Comparison of ENCODE assay signal across 11 cellular contexts in the genomic region with DNA sequence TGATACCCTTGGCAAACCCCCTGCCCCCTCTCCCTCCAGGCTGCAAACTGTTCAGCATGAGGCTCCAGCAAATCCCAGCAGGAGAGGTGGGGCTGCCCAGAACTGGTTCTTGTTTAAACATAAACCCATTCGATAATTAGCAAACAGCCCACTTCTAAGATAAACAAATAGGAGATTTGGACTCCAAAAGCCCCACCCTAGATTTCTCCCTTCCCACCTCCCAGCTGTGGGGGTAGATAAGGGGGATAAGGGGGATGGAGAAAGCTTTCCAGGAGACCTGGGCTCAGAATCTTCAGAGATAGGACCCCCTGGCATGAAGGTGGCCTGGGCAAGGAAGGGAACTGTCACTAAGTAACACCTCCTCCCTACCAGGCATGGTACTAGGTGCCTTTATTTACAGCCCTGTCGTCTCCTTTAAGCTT. TPM values are rescaled to one million over a fixed set of nuclear protein-coding genes. Genes with fewer than 3 reads are reported as not detected.
DNase-seq lines count a peak whose midpoint lies in the region; ATAC-seq and TF ChIP-seq lines count a peak whose summit lies in the region.
"Had no signal": no experiment of that assay in that cellular context is flagged by ENCODE, and none has a peak within 500 bp of the region (broad histone marks: within the 10 kb centered on the region; RNA-seq: fewer than 3 reads in every experiment).

No MANE protein-coding gene starts in this region.

- H3F3A ChIP-seq in GM23338 (replicated peaks; ENCODE audit: low read depth): 0 out of 2 replicates have a peak, but pooled peaks cover 8% of the 10 kb centered on the region

- no peaks in the 10 kb centered on the region for H3K9me3 Mint-ChIP-seq in GM23338
- H3K9me3 Mint-ChIP-seq: activated naive CD8-positive, alpha-beta T cell treated with anti-CD3 and anti-CD28 coated beads, Interleukin-2, amount 10 ng/mL, durations not matched to agents 7 days and 5 days; stimulated activated naive CD8-positive, alpha-beta T cell treated with anti-CD3 and anti-CD28 coated beads, Interleukin-15, Interleukin-2, amounts not matched to agents 100 ng/mL and 50 ng/mL, for 24 hours had no signal

- peak overlapping the region; percentile 71 for H3K4me3 Mint-ChIP-seq in GM23338
- H3K4me3 Mint-ChIP-seq: activated naive CD8-positive, alpha-beta T cell treated with anti-CD3 and anti-CD28 coated beads, Interleukin-2, amount 10 ng/mL, durations not matched to agents 7 days and 5 days had no signal

- peak overlapping the region; percentile 96 for H3K27ac ChIP-seq in GM23338 (ENCODE audit: low read depth)
- H3K27ac ChIP-seq in gastrocnemius medialis: peak overlapping the region; percentile 90 to 100 (median 98)

- H4K20me1 ChIP-seq in GM23338 (replicated peaks; ENCODE audit: insufficient read depth): no peaks in the 10 kb centered on the region

- H3K36me3 ChIP-seq in GM23338 (ENCODE audit: insufficient read depth) (no peaks in the 10 kb centered on the region), gastrocnemius medialis (no peaks in the 10 kb centered on the region)

- H3K27me3 ChIP-seq in GM23338 (ENCODE audit: insufficient read depth): peaks cover 9% of the 10 kb centered on the region; the same call in 1 of the 2 replicates
- no peaks in the 10 kb centered on the region for H3K27me3 ChIP-seq in gastrocnemius medialis

- no peaks in the 10 kb centered on the region for H3K9me3 ChIP-seq in gastrocnemius medialis

- H2AFZ ChIP-seq in GM23338: no peak overlapping the region

- peak overlapping the region; percentile 96 for H3K27ac Mint-ChIP-seq in GM23338
- H3K27ac Mint-ChIP-seq: activated naive CD8-positive, alpha-beta T cell treated with anti-CD3 and anti-CD28 coated beads, Interleukin-2, amount 10 ng/mL, durations not matched to agents 7 days and 5 days had no signal

- H3K36me3 Mint-ChIP-seq in GM23338 (ENCODE audit: low read depth): peaks cover 18% of the 10 kb centered on the region
- H3K36me3 Mint-ChIP-seq: activated naive CD8-positive, alpha-beta T cell treated with anti-CD3 and anti-CD28 coated beads, Interleukin-2, amount 10 ng/mL, durations not matched to agents 7 days and 5 days had no signal

- DNase-seq in GM23338 (ENCODE audit: low spot score): no peak
- DNase-seq in NCI-H82 (lab: John Stamatoyannopoulos, UW): peak; percentile 82
- DNase-seq in fibroblast of mammary gland (ENCODE audit: low read depth): no peak
- no peak for DNase-seq in gastrocnemius medialis
- no peak for DNase-seq in ecto neural progenitor cell (ENCODE audit: low spot score)
- DNase-seq: activated naive CD8-positive, alpha-beta T cell treated with anti-CD3 and anti-CD28 coated beads, Interleukin-2, amount 10 ng/mL, durations not matched to agents 7 days and 5 days had no signal

- peaks cover 88% of the 10 kb centered on the region for H3K79me2 ChIP-seq in GM23338 (replicated peaks; ENCODE audit: insufficient read depth)

- intact Hi-C loops in gastrocnemius medialis (cut with DNase I; ENCODE audit: low total_unique reads): loop anchor here (1.0 kb wide), 1 partner anchor 15 kb away; no protein-coding TSS in a partner anchor

- TF ChIP-seq CTCF in GM23338 (conservative IDR thresholded peaks at IDR 0.05; ENCODE audit: low read depth in 2 of 2) (no peak), fibroblast of mammary gland (conservative IDR thresholded peaks at IDR 0.05; ENCODE audit: control insufficient read depth, insufficient read depth, low read depth, low read length) (no peak), gastrocnemius medialis (IDR thresholded peaks at IDR 0.05 in 4 of 5, conservative IDR thresholded peaks at IDR 0.05 in 1 of 5) (no peak)

- H3K4me2 ChIP-seq in GM23338: peak overlapping the region; percentile 98

- H3K4me1 ChIP-seq in GM23338 (ENCODE audit: insufficient read depth) (peaks cover 82% of the 10 kb centered on the region), gastrocnemius medialis (peaks cover 66 to 83% of the 10 kb centered on the region in 2 donors)

- H3K27me3 Mint-ChIP-seq in GM23338 (ENCODE audit: insufficient read depth, low read depth, poor library complexity): peaks cover 15% of the 10 kb centered on the region

- no peak for TF ChIP-seq POLR2A in gastrocnemius medialis (IDR thresholded peaks at IDR 0.05)

- in situ Hi-C loops in gastrocnemius medialis (cut with MboI; ENCODE audit: low sequenced_read_pairs in 4 of 4): loop anchor here in 2 of 4 donors (25.0 kb wide), 2 partner anchors 1131 to 1156 kb away; partner anchors contain the start of genes JPH2 (in 1 of the 2) and OSER1 (in 1 of the 2)

- ATAC-seq in GM23338: no peak
- ATAC-seq in gastrocnemius medialis: no peak
- no peak for ATAC-seq in GM19452 (IDR thresholded peaks at IDR 0.05; ENCODE audit: unreplicated experiment)
- no peak for ATAC-seq in GM19463 (IDR thresholded peaks at IDR 0.05; ENCODE audit: unreplicated experiment)
- ATAC-seq in HG02852 (IDR thresholded peaks at IDR 0.05; ENCODE audit: unreplicated experiment): no peak

- peaks cover 92% of the 10 kb centered on the region for H3K4me1 Mint-ChIP-seq in GM23338

- peak overlapping the region; percentile 46 for H3K4me3 ChIP-seq in GM23338
- peak overlapping the region; percentile 10 for H3K4me3 ChIP-seq in fibroblast of mammary gland (ENCODE audit: control insufficient read depth, low read depth, low read length)
- H3K4me3 ChIP-seq in gastrocnemius medialis: peak overlapping the region; percentile 17 to 97 (median 74)

- no peaks in the 10 kb centered on the region for H3K9me2 ChIP-seq in GM23338 (ENCODE audit: insufficient read depth)

TF ChIP-seq in GM23338, 12 proteins besides CTCF, POLR2A, EP300 and RAD21 (continues in another document):
- TF ChIP-seq REST (IDR thresholded peaks at IDR 0.05; ENCODE audit: unreplicated experiment) (no peak), POLR2AphosphoS5 (IDR thresholded peaks at IDR 0.05; ENCODE audit: low read depth) (no peak), CREB1 (CRISPR knock-in tag; IDR thresholded peaks at IDR 0.05; ENCODE audit: low read depth) (no peak)

RNA-seq across cellular contexts. Expression of gene SDC4, which starts 4.8 kb away (rescaled TPM):
- 35.4 and 39.9 TPM in 2 replicates for total RNA-seq in GM23338 (2014; rRNA removed; shearing (Covaris generic))
- polyA plus RNA-seq in GM23338 (2016; fragmentation: Nextera tagmentation; extraction: Ambion mirVana): 28.5 and 29.7 TPM in 2 replicates
- 100 to 1,000 TPM in 2 of 4 donors, 10 to 100 TPM in 2; 50.4 to 168 (median 97.8) TPM for total RNA-seq in gastrocnemius medialis

RNA-seq across cellular contexts. Expression of gene SYS1, which starts 19.5 kb away (rescaled TPM):
- 12.5 and 21.5 TPM in 2 replicates for total RNA-seq in GM23338 (2014; rRNA removed; shearing (Covaris generic))
- polyA plus RNA-seq in GM23338 (2016; fragmentation: Nextera tagmentation; extraction: Ambion mirVana): 6.9 and 7.9 TPM in 2 replicates
- total RNA-seq in gastrocnemius medialis: 10 to 100 TPM; 34.0 to 59.5 (median 43.7) TPM

RNA-seq across cellular contexts. Expression of gene TP53TG5, which starts 34.7 kb away (rescaled TPM):
- total RNA-seq in GM23338 (2014; rRNA removed; shearing (Covaris generic)): not detected in 2 replicates
- polyA plus RNA-seq in GM23338 (2016; fragmentation: Nextera tagmentation; extraction: Ambion mirVana): not detected in 2 replicates
- not detected for total RNA-seq in gastrocnemius medialis
- total RNA-seq: activated naive CD8-positive, alpha-beta T cell treated with anti-CD3 and anti-CD28 coated beads, Interleukin-2, amount 10 ng/mL, durations not matched to agents 7 days and 5 days; RPMI7951 had no signal

RNA-seq across cellular contexts. Expression of gene MATN4, which starts 35.4 kb away (rescaled TPM):
- total RNA-seq in GM23338 (2014; rRNA removed; shearing (Covaris generic)): 4.2 and 5.1 TPM in 2 replicates
- polyA plus RNA-seq in GM23338 (2016; fragmentation: Nextera tagmentation; extraction: Ambion mirVana): 3.3 and 4.0 TPM in 2 replicates
- total RNA-seq in gastrocnemius medialis: not detected
- total RNA-seq: RPMI7951 had no signal

RNA-seq across cellular contexts. Expression of gene RBPJL, which starts 36.8 kb away (rescaled TPM):
- 0.66 and 1.4 TPM in 2 replicates for total RNA-seq in GM23338 (2014; rRNA removed; shearing (Covaris generic))
- polyA plus RNA-seq in GM23338 (2016; fragmentation: Nextera tagmentation; extraction: Ambion mirVana): 0.42 and 0.44 TPM in 2 replicates
- total RNA-seq in gastrocnemius medialis: not detected
- total RNA-seq: activated naive CD8-positive, alpha-beta T cell treated with anti-CD3 and anti-CD28 coated beads, Interleukin-2, amount 10 ng/mL, durations not matched to agents 7 days and 5 days; RPMI7951 had no signal

Comparison
In these comparisons a context has a peak if more than half of its experiments do, and no peak if none do; other contexts are left out.
1. H3K4me3 ChIP-seq: peak in every context shown above with its lines; median percentile 74 in gastrocnemius medialis; 46 in GM23338; 10 in fibroblast of mammary gland.